1 cellular context compared by ENCODE assay signal in genomic region chr2:215839309-215839708, GRCh38.
TF ChIP-seq lines count a peak whose summit lies in the region.

No MANE protein-coding gene starts in this region.

TF ChIP-seq in IMR-90, 13 proteins besides CTCF, POLR2A, EP300 and RAD21 (continued from another document):
- TF ChIP-seq, protein P1, sequence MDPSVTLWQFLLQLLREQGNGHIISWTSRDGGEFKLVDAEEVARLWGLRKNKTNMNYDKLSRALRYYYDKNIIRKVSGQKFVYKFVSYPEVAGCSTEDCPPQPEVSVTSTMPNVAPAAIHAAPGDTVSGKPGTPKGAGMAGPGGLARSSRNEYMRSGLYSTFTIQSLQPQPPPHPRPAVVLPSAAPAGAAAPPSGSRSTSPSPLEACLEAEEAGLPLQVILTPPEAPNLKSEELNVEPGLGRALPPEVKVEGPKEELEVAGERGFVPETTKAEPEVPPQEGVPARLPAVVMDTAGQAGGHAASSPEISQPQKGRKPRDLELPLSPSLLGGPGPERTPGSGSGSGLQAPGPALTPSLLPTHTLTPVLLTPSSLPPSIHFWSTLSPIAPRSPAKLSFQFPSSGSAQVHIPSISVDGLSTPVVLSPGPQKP (IDR thresholded peaks at IDR 0.05; ENCODE audit: borderline replicate concordance, low read depth, low read length): no peak
- TF ChIP-seq MXI1 (IDR thresholded peaks at IDR 0.05; ENCODE audit: borderline replicate concordance, low read depth, low read length): no peak
TF ChIP-seq in IMR-90: peak in this region for 0.
